31 cellular contexts compared by ENCODE assay signal in genomic region chr11:85721191-85721590, GRCh38. TPM values are rescaled to one million over a fixed set of nuclear protein-coding genes. Genes with fewer than 3 reads are reported as not detected.
"Had no signal": no experiment of that assay in that cellular context is flagged by ENCODE, and none has a peak within 500 bp of the region (broad histone marks: within the 10 kb centered on the region; RNA-seq: fewer than 3 reads in every experiment).

No MANE protein-coding gene starts in this region.

- DNase-seq: activated B cell treated with CpG ODN at 0.5 μM for 24 hours; activated CD4-positive, alpha-beta T cell treated with anti-CD3 and anti-CD28 coated beads for 48 hours; activated CD4-positive, alpha-beta T cell treated with anti-CD3 and anti-CD28 coated beads, Interleukin-2, amount 50 U/mL, for 1 hour; activated CD4-positive, alpha-beta T cell treated with anti-CD3 and anti-CD28 coated beads, Interleukin-2, amount 50 U/mL, for 48 hours; activated CD8-positive, alpha-beta memory T cell treated with anti-CD3 and anti-CD28 coated beads for 24 hours; activated CD8-positive, alpha-beta T cell treated with anti-CD3 and anti-CD28 coated beads for 36 hours; activated effector memory CD4-positive, alpha-beta T cell treated with anti-CD3 and anti-CD28 coated beads, Interleukin-2, amount 50 U/mL, for 16 hours; activated naive CD4-positive, alpha-beta T cell treated with anti-CD3 and anti-CD28 coated beads for 36 hours; activated naive CD8-positive, alpha-beta T cell treated with anti-CD3 and anti-CD28 coated beads, Interleukin-2, amount 10 ng/mL, durations not matched to agents 7 days and 5 days; activated T-cell treated with anti-CD3 and anti-CD28 coated beads, Interleukin-2, amount 50 U/mL, for 48 hours; central memory CD4-positive, alpha-beta T cell; cerebellar nuclear complex; colonic mucosa; effector CD8-positive, alpha-beta T cell; foreskin melanocyte; heart right ventricle; T-helper 1 cell; T-helper 17 cell; T1000; WERI-Rb-1 had no signal

- H3K4me3 ChIP-seq: ascending aorta, breast epithelium, cardiac muscle cell, colonic mucosa, gastroesophageal sphincter, heart right ventricle had no signal

- H3K27me3 ChIP-seq: ascending aorta, breast epithelium, cardiac muscle cell, colonic mucosa, gastroesophageal sphincter, heart right ventricle had no signal

- H3K9me3 ChIP-seq: ascending aorta, breast epithelium, colonic mucosa, gastroesophageal sphincter, heart right ventricle had no signal

- H3K4me1 ChIP-seq: breast epithelium, colonic mucosa, gastroesophageal sphincter had no signal

- ATAC-seq: activated CD4-positive, CD25-positive, alpha-beta regulatory T cell treated with anti-CD3 and anti-CD28 coated beads, Interleukin-2, amount 50 U/mL, for 24 hours; activated CD8-positive, alpha-beta T cell treated with anti-CD3 and anti-CD28 coated beads for 36 hours; activated naive CD4-positive, alpha-beta T cell treated with anti-CD3 and anti-CD28 coated beads, Interleukin-2, amount 50 U/mL, for 72 hours; esophagus mucosa; gastroesophageal sphincter; heart right ventricle; T-helper 17 cell had no signal

- H3K27ac ChIP-seq: ascending aorta, breast epithelium, cardiac muscle cell, colonic mucosa, epithelial cell of prostate, gastroesophageal sphincter, WERI-Rb-1 had no signal

- H3K36me3 ChIP-seq: ascending aorta, breast epithelium, cardiac muscle cell, colonic mucosa, gastroesophageal sphincter, heart right ventricle, WERI-Rb-1 had no signal

RNA-seq across cellular contexts. Expression of gene CCDC89, which starts 35.2 kb away (rescaled TPM):
- total RNA-seq: activated B cell treated with CpG ODN at 0.5 μM for 24 hours; activated naive CD4-positive, alpha-beta T cell treated with anti-CD3 and anti-CD28 coated beads for 36 hours; activated naive CD4-positive, alpha-beta T cell treated with anti-CD3 and anti-CD28 coated beads, Interleukin-2, amount 50 U/mL, for 72 hours; activated T-helper 2 cell treated with anti-CD3 and anti-CD28 coated beads, Interferon-gamma antibody, Interleukin-2, Interleukin-4, amounts not matched to agents 10 μg/mL and 5 μg/mL and 100 μg/mL, durations not matched to agents 14 hours and 24 hours and 36 hours; dermis microvascular lymphatic vessel endothelial cell; endothelial cell of umbilical vein had no signal
- polyA plus RNA-seq: endothelial cell of umbilical vein had no signal
